1 cellular context compared by ENCODE assay signal in the genomic region with DNA sequence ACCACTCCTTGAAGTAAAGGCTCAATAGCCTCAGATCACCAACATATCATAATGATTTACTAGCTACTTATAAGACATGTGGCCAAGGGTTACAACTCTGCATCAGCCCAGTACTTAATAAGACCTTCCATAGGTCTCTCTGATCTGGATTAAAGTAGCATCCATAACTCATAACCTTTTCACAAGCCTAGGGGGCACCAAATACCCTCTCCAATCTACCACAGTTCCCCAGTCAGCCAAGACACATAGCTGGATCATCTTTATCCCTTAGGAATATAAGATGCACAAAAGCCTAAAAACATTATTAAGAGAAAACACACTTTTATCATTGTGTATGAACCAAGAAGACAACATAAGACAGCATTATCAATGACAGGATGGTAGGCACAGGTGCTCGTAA.
TF ChIP-seq lines count a peak whose summit lies in the region.

No MANE protein-coding gene starts in this region.

TF ChIP-seq in HCT116, 20 proteins besides CTCF, POLR2A, EP300 and RAD21 (continued from another document):
- TF ChIP-seq, protein P1, sequence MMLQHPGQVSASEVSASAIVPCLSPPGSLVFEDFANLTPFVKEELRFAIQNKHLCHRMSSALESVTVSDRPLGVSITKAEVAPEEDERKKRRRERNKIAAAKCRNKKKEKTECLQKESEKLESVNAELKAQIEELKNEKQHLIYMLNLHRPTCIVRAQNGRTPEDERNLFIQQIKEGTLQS (IDR thresholded peaks at IDR 0.05) = no peak
- TF ChIP-seq SP1 (IDR thresholded peaks at IDR 0.05; ENCODE audit: low read depth) = no peak
